In genomic region chr4:163484906-163485305, GRCh38 we compare ENCODE assay signal across 7 cellular contexts. TPM values are rescaled to one million over a fixed set of nuclear protein-coding genes. Genes with fewer than 3 reads are reported as not detected.
DNase-seq lines count a peak whose midpoint lies in the region; ATAC-seq and TF ChIP-seq lines count a peak whose summit lies in the region.

No MANE protein-coding gene starts in this region.

- H3K36me3 ChIP-seq in smooth muscle cell (ENCODE audit: low read depth): no peaks in the 10 kb centered on the region

- no peak overlapping the region for H3K27ac ChIP-seq in smooth muscle cell (ENCODE audit: low read depth)

- no peaks in the 10 kb centered on the region for H3K9me3 ChIP-seq in smooth muscle cell (replicated peaks; ENCODE audit: low read depth)

- no peaks in the 10 kb centered on the region for H3K27me3 ChIP-seq in smooth muscle cell (ENCODE audit: low read depth)

- no peaks in the 10 kb centered on the region for H3K4me1 ChIP-seq in smooth muscle cell (ENCODE audit: low read depth)

- H3K79me2 ChIP-seq in smooth muscle cell (ENCODE audit: low read depth): no peaks in the 10 kb centered on the region

- no peaks in the 10 kb centered on the region for H4K20me1 ChIP-seq in smooth muscle cell (ENCODE audit: low read depth)

- TF ChIP-seq CTCF in GM12872 (IDR thresholded peaks at IDR 0.05; ENCODE audit: insufficient read depth, low read depth, low read length) (peak; percentile 58; the same call in 2 of the 3 replicates), smooth muscle cell (IDR thresholded peaks at IDR 0.05; ENCODE audit: borderline replicate concordance, insufficient read depth, poor library complexity, severe bottlenecking) (peak; percentile 78)

- peak; percentile 55 for ATAC-seq in HG02759 (IDR thresholded peaks at IDR 0.05; ENCODE audit: unreplicated experiment)

- H3K4me2 ChIP-seq in smooth muscle cell: no peak overlapping the region

- WGBS in smooth muscle cell (ENCODE audit: low lambda C conversion rate): 27% methylated on average over 4 of the region's 4 CpGs

- intact Hi-C loops in head of caudate nucleus (cut with DNase I): loop anchor here (10.0 kb wide), 1 partner anchor 1260 kb away; no protein-coding TSS in a partner anchor

- DNase-seq in OCI-M1 (lab: John Stamatoyannopoulos, UW) (peak; percentile 88), head of caudate nucleus (peak in 35 of 42 donors; percentile 4 to 87 (median 56)), smooth muscle cell (lab: John Stamatoyannopoulos, UW; ENCODE audit: unreplicated experiment) (peak; percentile 3), NCI-H2029 treated with DMSO at 0.1 percent for 48 hours (lab: John Stamatoyannopoulos, UW) (no peak)
- peak in 3 of 4 experiments; percentile 0 to 22 (median 6) for DNase-seq in activated naive CD4-positive, alpha-beta T cell (lab: John Stamatoyannopoulos, UW)

- no peak overlapping the region for H3K4me3 ChIP-seq in smooth muscle cell

- H3F3A ChIP-seq in smooth muscle cell (ENCODE audit: low read depth): no peaks in the 10 kb centered on the region

- H2AFZ ChIP-seq in smooth muscle cell (ENCODE audit: low read depth): peak overlapping the region; percentile 68

- no peak overlapping the region for H3K9ac ChIP-seq in smooth muscle cell (ENCODE audit: low read depth)

RNA-seq across cellular contexts. Expression of gene TMA16, which starts 9.6 kb away (rescaled TPM):
- total RNA-seq in smooth muscle cell: 26.9 and 30.9 TPM in 2 replicates
- 16.5 and 20.6 TPM in 2 replicates for polyA plus RNA-seq in smooth muscle cell

RNA-seq across cellular contexts. Expression of gene TKTL2, which starts 11.4 kb away (rescaled TPM):
- total RNA-seq in smooth muscle cell: not detected in 2 replicates
- not detected in 2 replicates for polyA plus RNA-seq in smooth muscle cell
